Comparison of ENCODE assay signal across 12 cellular contexts in the genomic region with DNA sequence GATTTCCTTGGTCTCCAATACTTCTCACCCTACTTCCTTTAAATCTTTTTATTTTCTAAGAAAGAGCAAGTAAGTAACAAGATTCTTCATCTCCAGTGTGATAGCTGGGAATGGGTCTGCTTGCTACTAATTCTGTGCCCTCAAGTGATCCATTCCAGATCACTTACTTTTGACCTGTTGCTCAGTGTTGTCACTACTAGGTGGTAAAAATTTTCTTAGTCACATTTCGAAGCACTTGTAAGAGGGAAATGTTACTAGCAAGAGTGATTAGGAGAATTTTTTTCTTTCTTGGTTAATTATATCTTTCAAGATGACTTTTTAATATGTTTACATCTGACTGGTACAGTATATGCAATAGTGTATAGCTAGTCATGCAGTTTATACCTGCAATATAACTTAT. TPM values are rescaled to one million over a fixed set of nuclear protein-coding genes. Genes with fewer than 3 reads are reported as not detected.
A peak's percentile ranks its signal among the peaks of the same experiment; 100 is the strongest.
DNase-seq lines count a peak whose midpoint lies in the region; ATAC-seq and TF ChIP-seq lines count a peak whose summit lies in the region.
"Had no signal": no experiment of that assay in that cellular context is flagged by ENCODE, and none has a peak within 500 bp of the region (broad histone marks: within the 10 kb centered on the region; RNA-seq: fewer than 3 reads in every experiment).

No MANE protein-coding gene starts in this region.

- H3K9me3 ChIP-seq in T-helper 17 cell (ENCODE audit: control insufficient read depth, low read length, poor library complexity, severe bottlenecking) (no peaks in the 10 kb centered on the region), hepatocyte (ENCODE audit: low read depth) (no peaks in the 10 kb centered on the region)
- H3K9me3 ChIP-seq: uterus had no signal

- peaks cover 92% of the 10 kb centered on the region for H3K36me3 Mint-ChIP-seq in activated T-cell treated with anti-CD3 and anti-CD28 coated beads, Interleukin-2, amount 50 U/mL, for 24 hours (ENCODE audit: low read depth)
- peaks cover 12% of the 10 kb centered on the region for H3K36me3 Mint-ChIP-seq in T-helper 17 cell (ENCODE audit: low read depth)
- peaks cover 100% of the 10 kb centered on the region for H3K36me3 Mint-ChIP-seq in stimulated activated effector memory CD8-positive, alpha-beta T cell treated with anti-CD3 and anti-CD28 coated beads, Interleukin-12 subunit alpha, Interleukin-12 subunit beta, amount 100 ng/mL, for 72 hours

- H2AFZ ChIP-seq in hepatocyte: no peak overlapping the region

- H3K4me1 Mint-ChIP-seq in activated T-cell treated with anti-CD3 and anti-CD28 coated beads, Interleukin-2, amount 50 U/mL, for 24 hours (ENCODE audit: low read depth): peaks cover 61% of the 10 kb centered on the region
- peaks cover 63% of the 10 kb centered on the region for H3K4me1 Mint-ChIP-seq in T-helper 17 cell
- H3K4me1 Mint-ChIP-seq in stimulated activated effector memory CD8-positive, alpha-beta T cell treated with anti-CD3 and anti-CD28 coated beads, Interleukin-12 subunit alpha, Interleukin-12 subunit beta, amount 100 ng/mL, for 72 hours: peaks cover 63% of the 10 kb centered on the region

- H3K4me3 Mint-ChIP-seq in activated T-cell treated with anti-CD3 and anti-CD28 coated beads, Interleukin-2, amount 50 U/mL, for 24 hours: peak overlapping the region; percentile 100
- H3K4me3 Mint-ChIP-seq in T-helper 17 cell: peak overlapping the region; percentile 61
- peak overlapping the region; percentile 94 for H3K4me3 Mint-ChIP-seq in stimulated activated effector memory CD8-positive, alpha-beta T cell treated with anti-CD3 and anti-CD28 coated beads, Interleukin-12 subunit alpha, Interleukin-12 subunit beta, amount 100 ng/mL, for 72 hours

- no peaks in the 10 kb centered on the region for H3K36me3 ChIP-seq in hepatocyte (replicated peaks; ENCODE audit: insufficient read depth, low read depth)
- H3K36me3 ChIP-seq: uterus had no signal

- H4K20me1 ChIP-seq in hepatocyte (ENCODE audit: insufficient read depth, poor library complexity, severe bottlenecking): peaks cover 64% of the 10 kb centered on the region

- H3K27me3 Mint-ChIP-seq in activated T-cell treated with anti-CD3 and anti-CD28 coated beads, Interleukin-2, amount 50 U/mL, for 24 hours: no peaks in the 10 kb centered on the region
- no peaks in the 10 kb centered on the region for H3K27me3 Mint-ChIP-seq in T-helper 17 cell

- peak overlapping the region; percentile 85 for H3K4me2 ChIP-seq in hepatocyte

- H3K4me3 ChIP-seq in hepatocyte: peak overlapping the region; percentile 1

- H3K27me3 ChIP-seq in hepatocyte: no peaks in the 10 kb centered on the region
- H3K27me3 ChIP-seq: uterus had no signal

- H3K9me3 Mint-ChIP-seq in activated T-cell treated with anti-CD3 and anti-CD28 coated beads, Interleukin-2, amount 50 U/mL, for 24 hours: peaks cover 2% of the 10 kb centered on the region
- H3K9me3 Mint-ChIP-seq in stimulated activated effector memory CD8-positive, alpha-beta T cell treated with anti-CD3 and anti-CD28 coated beads, Interleukin-12 subunit alpha, Interleukin-12 subunit beta, amount 100 ng/mL, for 72 hours: no peaks in the 10 kb centered on the region

- H3K4me1 ChIP-seq in hepatocyte (ENCODE audit: insufficient read depth): peaks cover 30% of the 10 kb centered on the region

- TF ChIP-seq CTCF in hepatocyte (IDR thresholded peaks at IDR 0.05; ENCODE audit: poor library complexity): no peak

- peak overlapping the region; percentile 100 for H3K27ac Mint-ChIP-seq in activated T-cell treated with anti-CD3 and anti-CD28 coated beads, Interleukin-2, amount 50 U/mL, for 24 hours
- H3K27ac Mint-ChIP-seq in T-helper 17 cell: peak overlapping the region; percentile 99
- peak overlapping the region; percentile 98 for H3K27ac Mint-ChIP-seq in stimulated activated effector memory CD8-positive, alpha-beta T cell treated with anti-CD3 and anti-CD28 coated beads, Interleukin-12 subunit alpha, Interleukin-12 subunit beta, amount 100 ng/mL, for 72 hours

- WGBS in hepatocyte (ENCODE audit: low lambda C conversion rate, missing lambda C conversion rate): 44% methylated on average over 1 of the region's 1 CpG

- H3K79me2 ChIP-seq in hepatocyte: peaks cover 91% of the 10 kb centered on the region

- peak overlapping the region; percentile 100 for H3K27ac ChIP-seq in hepatocyte

- no peaks in the 10 kb centered on the region for H3K9me2 ChIP-seq in hepatocyte (replicated peaks; ENCODE audit: insufficient read depth)

- ATAC-seq in T-helper 17 cell: no peak
- no peak for ATAC-seq in stimulated activated effector memory CD8-positive, alpha-beta T cell treated with anti-CD3 and anti-CD28 coated beads, Interleukin-12 subunit alpha, Interleukin-12 subunit beta, amount 100 ng/mL, for 72 hours
- no peak for ATAC-seq in HG03139 (IDR thresholded peaks at IDR 0.05; ENCODE audit: unreplicated experiment)

- no peak for DNase-seq in activated T-cell treated with anti-CD3 and anti-CD28 coated beads, Interleukin-2, amount 50 U/mL, for 24 hours
- no peak for DNase-seq in activated T-cell treated with anti-CD3 and anti-CD28 coated beads, Interleukin-2, amount 50 U/mL, for 1 hour
- DNase-seq in T-helper 17 cell: no peak
- DNase-seq in hepatocyte (ENCODE audit: low spot score): no peak
- DNase-seq in stimulated activated effector memory CD8-positive, alpha-beta T cell treated with anti-CD3 and anti-CD28 coated beads, Interleukin-12 subunit alpha, Interleukin-12 subunit beta, amount 100 ng/mL, for 72 hours (ENCODE audit: low spot score in 2 of 2): no peak
- no peak for DNase-seq in DMS153 treated with DMSO at 0.1 percent for 48 hours (lab: John Stamatoyannopoulos, UW; ENCODE audit: unreplicated experiment)
- no peak for DNase-seq in DMS 273 treated with DMSO at 0.1 percent for 48 hours (lab: John Stamatoyannopoulos, UW)
- DNase-seq: NCI-H2081; stimulated activated CD4-positive, alpha-beta T cell treated with anti-CD3 and anti-CD28 coated beads, Interleukin-4, amount 100 ng/mL, for 4 hours; uterus had no signal

RNA-seq across cellular contexts. Expression of a gene that starts 2.2 kb away (rescaled TPM):
- 100 to 1,000 TPM; 186 to 192 TPM for total RNA-seq in T-helper 17 cell
- 83.5 and 103 TPM in 2 replicates for total RNA-seq in hepatocyte
- 119 and 132 TPM in 2 replicates for polyA plus RNA-seq in hepatocyte

RNA-seq across cellular contexts. Expression of a gene that starts 16.8 kb away (rescaled TPM):
- total RNA-seq in T-helper 17 cell (not detected), hepatocyte (not detected in 2 replicates)
- not detected in 2 replicates for polyA plus RNA-seq in hepatocyte
- total RNA-seq: lower leg skin, uterus had no signal

RNA-seq across cellular contexts. Expression of a gene that starts 31.0 kb away (rescaled TPM):
- total RNA-seq in T-helper 17 cell: 100 to 1,000 TPM; 386 to 391 TPM
- 440 and 441 TPM in 2 replicates for total RNA-seq in hepatocyte
- polyA plus RNA-seq in hepatocyte: 302 and 321 TPM in 2 replicates

RNA-seq across cellular contexts. Expression of a gene that starts 49.5 kb away (rescaled TPM):
- total RNA-seq in T-helper 17 cell: 10 to 100 TPM; 52.5 to 67.3 TPM
- 80.0 and 86.9 TPM in 2 replicates for total RNA-seq in hepatocyte
- polyA plus RNA-seq in hepatocyte: 95.1 and 104 TPM in 2 replicates
